In the genomic region with DNA sequence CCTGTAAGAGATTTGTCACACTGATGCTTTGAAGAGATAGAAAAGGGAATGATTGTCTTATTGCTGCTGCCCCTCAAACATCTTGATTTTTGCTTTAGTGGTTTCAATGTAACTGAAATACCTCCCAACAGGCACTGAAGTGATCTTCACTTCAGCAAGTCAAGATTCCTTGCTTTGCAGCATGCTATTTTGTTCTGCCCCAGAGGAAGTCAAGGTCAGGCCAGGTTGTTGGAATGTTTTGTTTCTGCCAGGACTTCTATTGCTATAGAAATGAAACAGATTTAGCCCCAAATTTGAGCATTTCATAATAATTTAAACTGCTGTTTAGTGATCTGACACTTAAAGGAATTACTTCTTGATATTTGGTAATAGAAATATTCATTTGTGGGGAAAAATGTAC, we compare ENCODE assay signal across 20 cellular contexts.
"Had no signal": no experiment of that assay in that cellular context is flagged by ENCODE, and none has a peak within 500 bp of the region (broad histone marks: within the 10 kb centered on the region; RNA-seq: fewer than 3 reads in every experiment).

No MANE protein-coding gene starts in this region.

- H3K36me3 ChIP-seq: esophagus squamous epithelium, prostate gland, right atrium auricular region, upper lobe of left lung, WERI-Rb-1 had no signal

- H3K27ac ChIP-seq: esophagus squamous epithelium, foreskin keratinocyte, prostate gland, right atrium auricular region, upper lobe of left lung, WERI-Rb-1 had no signal

- H3K4me1 ChIP-seq: esophagus squamous epithelium, foreskin keratinocyte, prostate gland, right atrium auricular region, upper lobe of left lung had no signal

- H3K27me3 ChIP-seq: esophagus squamous epithelium, foreskin keratinocyte, right atrium auricular region, upper lobe of left lung had no signal

- ATAC-seq: effector memory CD8-positive, alpha-beta T cell; foreskin keratinocyte; left ventricle myocardium superior; natural killer cell treated with Interleukin-12 subunit alpha and Interleukin-12 subunit beta and Interleukin-15 and Interleukin-18, amount 100 ng/mL, for 72 hours; SK-N-SH treated with all-trans-retinoic acid at 6 μM for 48 hours had no signal

- H3K4me3 ChIP-seq: esophagus squamous epithelium, prostate gland, right atrium auricular region, upper lobe of left lung had no signal

- DNase-seq: activated CD4-positive, alpha-beta T cell treated with anti-CD3 and anti-CD28 coated beads for 1 hour; activated CD4-positive, alpha-beta T cell treated with anti-CD3 and anti-CD28 coated beads, Interleukin-2, amount 50 U/mL, for 1 hour; activated gamma-delta T cell treated with Interleukin-2 at 50 U/mL for 16 hours; activated T-cell treated with anti-CD3 and anti-CD28 coated beads, Interleukin-2, amount 50 U/mL, for 1 hour; effector memory CD8-positive, alpha-beta T cell; esophagus squamous epithelium; foreskin keratinocyte; immature natural killer cell; kidney glomerular epithelial cell; left ventricle myocardium superior; mammary epithelial cell; midbrain; stimulated activated CD4-positive, alpha-beta T cell treated with anti-CD3 and anti-CD28 coated beads, Interleukin-4, amount 100 ng/mL, for 24 hours; stimulated activated naive CD4-positive, alpha-beta T cell treated with Interleukin-2 at 50 U/mL for 16 hours; upper lobe of left lung; WERI-Rb-1 had no signal

- H3K9me3 ChIP-seq: esophagus squamous epithelium, prostate gland, right atrium auricular region, upper lobe of left lung had no signal
